In genomic region chr22:46055176-46055850, GRCh38 we compare ENCODE assay signal across 9 cellular contexts.
A peak's percentile ranks its signal among the peaks of the same experiment; 100 is the strongest.
DNase-seq lines count a peak whose midpoint lies in the region; ATAC-seq, FAIRE-seq and TF ChIP-seq lines count a peak whose summit lies in the region.
"Had no signal": no experiment of that assay in that cellular context is flagged by ENCODE, and none has a peak within 500 bp of the region (broad histone marks: within the 10 kb centered on the region; RNA-seq: fewer than 3 reads in every experiment).

No MANE protein-coding gene starts in this region.

- ATAC-seq in pancreas (peak in 3 of 4 donors; percentile 1 to 2 (median 1)), HG02642 (IDR thresholded peaks at IDR 0.05; ENCODE audit: poor library complexity, unreplicated experiment) (no peak), GM21825 (IDR thresholded peaks at IDR 0.05; ENCODE audit: unreplicated experiment) (no peak)

- no peaks in the 10 kb centered on the region for H3K9me3 Mint-ChIP-seq in CD4-positive, alpha-beta memory T cell

- CTCF ChIA-PET in CD4-positive, alpha-beta memory T cell (lab: Charles Lee; ENCODE audit: partially characterized antibody), result no interaction called here
- CTCF ChIA-PET in RWPE1 (lab: Yijun Ruan, JAX), result interaction anchor here (1.0 kb wide), 2 partner anchors 14 to 49 kb away, joined by 3 to 9 read pairs; no protein-coding TSS in a partner anchor

- peak overlapping the region; percentile 82 for H3K27ac ChIP-seq in CD4-positive, alpha-beta memory T cell (ENCODE audit: low read depth, low read length)
- H3K27ac ChIP-seq in RWPE1 (peak overlapping the region; percentile 100), pancreas (peak overlapping the region; percentile 92 to 99 (median 98))

- DNase-seq in CD4-positive, alpha-beta memory T cell, result peak in 1 of 5 donors; percentile 35
- DNase-seq in RWPE1 (ENCODE audit: low spot score) (no peak), epithelial cell of proximal tubule (ENCODE audit: low read depth) (no peak), pancreas (peak in 5 of 6 donors; percentile 53 to 79 (median 66)), HuH-7 (ENCODE audit: low spot score) (no peak), DMS53 treated with DMSO at 0.1 percent for 48 hours (lab: John Stamatoyannopoulos, UW; ENCODE audit: unreplicated experiment) (no peak)
- DNase-seq: activated CD4-positive, CD25-positive, alpha-beta regulatory T cell had no signal

- H3K4me3 Mint-ChIP-seq in CD4-positive, alpha-beta memory T cell, result peak overlapping the region; percentile 88 to 95 (median 89)

- intact Hi-C loops in CD4-positive, alpha-beta memory T cell (cut with micrococcal nuclease), result loop anchor here (2.0 kb wide), 1 partner anchor 13 kb away; no protein-coding TSS in a partner anchor
- intact Hi-C loops in pancreas (cut with DNase I), result no loop called here

- no peaks in the 10 kb centered on the region for H3K9me3 ChIP-seq in CD4-positive, alpha-beta memory T cell (ENCODE audit: control insufficient read depth in 1 of 2, low read length in 2 of 2)
- H3K9me3 ChIP-seq in pancreas, result no peaks in the 10 kb centered on the region

- WGBS in pancreas, 2 donors, result 14 to 16% methylated on average over 16 of the region's 16 CpGs

- no peaks in the 10 kb centered on the region for H3K36me3 ChIP-seq in CD4-positive, alpha-beta memory T cell (ENCODE audit: insufficient read depth, low read length)
- H3K36me3 ChIP-seq in pancreas, result no peaks in the 10 kb centered on the region

- no peak overlapping the region for H3K4me3 ChIP-seq in CD4-positive, alpha-beta memory T cell (ENCODE audit: low read length in 2 of 2)
- H3K4me3 ChIP-seq in epithelial cell of proximal tubule (ENCODE audit: low read depth, low read length) (peak overlapping the region; percentile 77), pancreas (peak overlapping the region in 2 of 4 donors; percentile 71 to 78)

- peaks cover 12 to 78% (median 47%) of the 10 kb centered on the region in 4 donors for H3K4me1 Mint-ChIP-seq in CD4-positive, alpha-beta memory T cell

- POLR2A ChIA-PET in CD4-positive, alpha-beta memory T cell (lab: Charles Lee; ENCODE audit: partially characterized antibody), result interaction anchor here (1.0 to 6.8 kb wide), 9 partner anchors 11 to 58 kb away, joined by 3 to 123 read pairs (median 8); no protein-coding TSS in a partner anchor
- POLR2A ChIA-PET in RWPE1 (lab: Yijun Ruan, JAX; ENCODE audit: low non-redundant PET), result no interaction called here

- no peaks in the 10 kb centered on the region for H3K27me3 Mint-ChIP-seq in CD4-positive, alpha-beta memory T cell

- no peaks in the 10 kb centered on the region for H3K27me3 ChIP-seq in CD4-positive, alpha-beta memory T cell (ENCODE audit: insufficient read depth, low read length)
- no peaks in the 10 kb centered on the region for H3K27me3 ChIP-seq in pancreas

- H3K27ac Mint-ChIP-seq in CD4-positive, alpha-beta memory T cell, result peak overlapping the region; percentile 91 to 97 (median 93)

- peaks cover 0 to 4% of the 10 kb centered on the region in 2 donors for H3K36me3 Mint-ChIP-seq in CD4-positive, alpha-beta memory T cell

- FAIRE-seq in pancreas (lab: Jason Lieb, UNC), result peak; percentile 53

- peaks cover 79% of the 10 kb centered on the region for H3K4me1 ChIP-seq in CD4-positive, alpha-beta memory T cell (ENCODE audit: insufficient read depth, low read length)
- H3K4me1 ChIP-seq in pancreas, result peaks cover 57 to 69% (median 59%) of the 10 kb centered on the region in 3 donors

- no peak for TF ChIP-seq CTCF in RWPE1 (conservative IDR thresholded peaks at IDR 0.05; ENCODE audit: low read depth)
- no peak for TF ChIP-seq CTCF in epithelial cell of proximal tubule (conservative IDR thresholded peaks at IDR 0.05; ENCODE audit: low read depth, low read length)
- no peak for TF ChIP-seq CTCF in pancreas (IDR thresholded peaks at IDR 0.05)

Comparison
In these comparisons a context has a peak if more than half of its experiments do, and no peak if none do; other contexts are left out.
1. DNase-seq: peak in pancreas (5 of 6); none in RWPE1 (single experiment), epithelial cell of proximal tubule (single experiment), HuH-7 (single experiment) and DMS53 treated with DMSO at 0.1 percent for 48 hours (single experiment).
2. ATAC-seq: peak in pancreas (3 of 4); none in HG02642 (single experiment) and GM21825 (single experiment).
3. Peak in every context shown above with its lines, with median percentiles within 50 percentile points of each other: H3K27ac ChIP-seq.